Comparison of ENCODE assay signal across 8 cellular contexts in genomic region chr19:48255376-48256303, GRCh38. TPM values are rescaled to one million over a fixed set of nuclear protein-coding genes. Genes with fewer than 3 reads are reported as not detected.
DNase-seq lines count a peak whose midpoint lies in the region; ATAC-seq and TF ChIP-seq lines count a peak whose summit lies in the region.

A gene with protein sequence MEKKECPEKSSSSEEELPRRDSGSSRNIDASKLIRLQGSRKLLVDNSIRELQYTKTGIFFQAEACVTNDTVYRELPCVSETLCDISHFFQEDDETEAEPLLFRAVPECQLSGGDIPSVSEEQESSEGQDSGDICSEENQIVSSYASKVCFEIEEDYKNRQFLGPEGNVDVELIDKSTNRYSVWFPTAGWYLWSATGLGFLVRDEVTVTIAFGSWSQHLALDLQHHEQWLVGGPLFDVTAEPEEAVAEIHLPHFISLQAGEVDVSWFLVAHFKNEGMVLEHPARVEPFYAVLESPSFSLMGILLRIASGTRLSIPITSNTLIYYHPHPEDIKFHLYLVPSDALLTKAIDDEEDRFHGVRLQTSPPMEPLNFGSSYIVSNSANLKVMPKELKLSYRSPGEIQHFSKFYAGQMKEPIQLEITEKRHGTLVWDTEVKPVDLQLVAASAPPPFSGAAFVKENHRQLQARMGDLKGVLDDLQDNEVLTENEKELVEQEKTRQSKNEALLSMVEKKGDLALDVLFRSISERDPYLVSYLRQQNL (minus strand): TSS chr19:48255912. CDS start chr19:48241020, 14,892 bp downstream.

- no peaks in the 10 kb centered on the region for H4K20me1 ChIP-seq in OCI-LY1 (ENCODE audit: insufficient read depth, low read length)

- H3K9me2 ChIP-seq in OCI-LY1 (ENCODE audit: low read depth, low read length) = no peaks in the 10 kb centered on the region

- H3K36me3 Mint-ChIP-seq in CD4-positive, CD25-positive, alpha-beta regulatory T cell = peaks cover 13% of the 10 kb centered on the region
- H3K36me3 Mint-ChIP-seq in endothelial cell (ENCODE audit: low read depth, unreplicated experiment) = peaks cover 7% of the 10 kb centered on the region

- H3K27ac ChIP-seq in CD4-positive, CD25-positive, alpha-beta regulatory T cell (ENCODE audit: insufficient read depth, low read length, poor library complexity, severe bottlenecking) = peak within 1 kb of the TSS; percentile 85
- H3K27ac ChIP-seq in HUES6 (ENCODE audit: low read depth, low read length) (peak within 1 kb of the TSS; percentile 71; the same call in 1 of the 2 replicates), OCI-LY1 (ENCODE audit: low read depth, low read length, poor library complexity, severe bottlenecking) (peak within 1 kb of the TSS; percentile 93), mesodermal cell (ENCODE audit: low read depth, low read length, severe bottlenecking) (peak within 1 kb of the TSS; percentile 87)

- peaks cover 3% of the 10 kb centered on the region for H3K36me3 ChIP-seq in CD4-positive, CD25-positive, alpha-beta regulatory T cell (ENCODE audit: control insufficient read depth, insufficient read depth, low read length)
- H3K36me3 ChIP-seq in HUES6 (ENCODE audit: control insufficient read depth, insufficient read depth, low read length) (no peaks in the 10 kb centered on the region), OCI-LY1 (ENCODE audit: insufficient read depth, low read length) (0 out of 2 replicates have a peak, but pooled peaks cover 10% of the 10 kb centered on the region), mesodermal cell (ENCODE audit: control insufficient read depth, insufficient read depth, low read length) (peaks cover 7% of the 10 kb centered on the region)

- peaks cover 20% of the 10 kb centered on the region for H3K79me2 ChIP-seq in OCI-LY1 (ENCODE audit: insufficient read depth, low read length)

- H3K9me3 ChIP-seq in CD4-positive, CD25-positive, alpha-beta regulatory T cell (ENCODE audit: control insufficient read depth in 2 of 2, low read length in 2 of 2) = no peaks in the 10 kb centered on the region
- H3K9me3 ChIP-seq in HUES6 (ENCODE audit: control insufficient read depth, insufficient read depth, low read depth, low read length) = peaks cover 8% of the 10 kb centered on the region; the same call in 1 of the 2 replicates
- no peaks in the 10 kb centered on the region for H3K9me3 ChIP-seq in OCI-LY1 (ENCODE audit: low read length)
- H3K9me3 ChIP-seq in mesodermal cell (ENCODE audit: control insufficient read depth, low read length) = no peaks in the 10 kb centered on the region

- H3K4me1 Mint-ChIP-seq in CD4-positive, CD25-positive, alpha-beta regulatory T cell = peaks cover 27 to 79% (median 61%) of the 10 kb centered on the region in 4 donors
- H3K4me1 Mint-ChIP-seq in endothelial cell (ENCODE audit: unreplicated experiment) = peaks cover 48% of the 10 kb centered on the region

- H3K4me2 ChIP-seq in OCI-LY1 (ENCODE audit: low read length) = peak within 1 kb of the TSS; percentile 64

- H3K9me3 Mint-ChIP-seq in CD4-positive, CD25-positive, alpha-beta regulatory T cell = no peaks in the 10 kb centered on the region
- no peaks in the 10 kb centered on the region for H3K9me3 Mint-ChIP-seq in endothelial cell (ENCODE audit: unreplicated experiment)

- H3K9ac ChIP-seq in HUES6 (ENCODE audit: low read length) (peak within 1 kb of the TSS; percentile 78), OCI-LY1 (ENCODE audit: low read length) (peak within 1 kb of the TSS; percentile 90)

- peak within 1 kb of the TSS; percentile 95 to 99 (median 98) for H3K4me3 Mint-ChIP-seq in CD4-positive, CD25-positive, alpha-beta regulatory T cell
- H3K4me3 Mint-ChIP-seq in endothelial cell (ENCODE audit: unreplicated experiment) = peak within 1 kb of the TSS; percentile 97

- TF ChIP-seq CTCF in OCI-LY1 (IDR thresholded peaks at IDR 0.05; ENCODE audit: low read length) (no peak), endothelial cell (IDR thresholded peaks at IDR 0.05; ENCODE audit: unreplicated experiment) (no peak)

- peak; percentile 75 to 96 (median 88) for DNase-seq in CD4-positive, CD25-positive, alpha-beta regulatory T cell
- peak; percentile 59 for DNase-seq in activated CD8-positive, alpha-beta memory T cell treated with anti-CD3 and anti-CD28 coated beads, Interleukin-2, amount 50 U/mL, for 24 hours (ENCODE audit: extremely low read depth)
- peak; percentile 67 for DNase-seq in endothelial cell (ENCODE audit: low spot score)
- DNase-seq in stimulated activated CD8-positive, alpha-beta memory T cell treated with anti-CD3 and anti-CD28 coated beads, Interleukin-15, amount 100 ng/mL, for 24 hours (ENCODE audit: low read depth) = peak; percentile 35

- WGBS in mesodermal cell (ENCODE audit: insufficient coverage in 2 of 2), 2 experiments = 29 to 32% methylated on average over 8 to 10 of the region's 15 CpGs

- peaks cover 79% of the 10 kb centered on the region for H3K4me1 ChIP-seq in CD4-positive, CD25-positive, alpha-beta regulatory T cell (ENCODE audit: control insufficient read depth, insufficient read depth, low read length, poor library complexity, severe bottlenecking)
- H3K4me1 ChIP-seq in HUES6 (ENCODE audit: control insufficient read depth, insufficient read depth, low read length) = no peaks in the 10 kb centered on the region
- H3K4me1 ChIP-seq in OCI-LY1 (ENCODE audit: insufficient read depth, low read length, severe bottlenecking) = peaks cover 60% of the 10 kb centered on the region
- H3K4me1 ChIP-seq in mesodermal cell (ENCODE audit: control insufficient read depth, insufficient read depth, low read length, poor library complexity, severe bottlenecking) = peaks cover 5% of the 10 kb centered on the region

- no peaks in the 10 kb centered on the region for H3K27me3 ChIP-seq in CD4-positive, CD25-positive, alpha-beta regulatory T cell (ENCODE audit: control insufficient read depth, insufficient read depth, low read length)
- H3K27me3 ChIP-seq in HUES6 (ENCODE audit: control insufficient read depth, insufficient read depth, low read length) = no peaks in the 10 kb centered on the region
- H3K27me3 ChIP-seq in OCI-LY1 (ENCODE audit: insufficient read depth, low read length) = no peaks in the 10 kb centered on the region

- H3K27ac Mint-ChIP-seq in CD4-positive, CD25-positive, alpha-beta regulatory T cell = peak within 1 kb of the TSS; percentile 87 to 98 (median 98)
- H3K27ac Mint-ChIP-seq in endothelial cell (ENCODE audit: unreplicated experiment) = peak within 1 kb of the TSS; percentile 100

- H3K4me3 ChIP-seq in CD4-positive, CD25-positive, alpha-beta regulatory T cell (ENCODE audit: low read depth, low read length) = peak within 1 kb of the TSS; percentile 96
- H3K4me3 ChIP-seq in HUES6 (ENCODE audit: low read depth, low read length) = peak within 1 kb of the TSS; percentile 80
- H3K4me3 ChIP-seq in OCI-LY1 (ENCODE audit: low read depth, low read length, poor library complexity, severe bottlenecking) = peak within 1 kb of the TSS; percentile 74
- peak within 1 kb of the TSS; percentile 59 for H3K4me3 ChIP-seq in mesodermal cell (ENCODE audit: extremely low read depth, insufficient read depth, low read length, poor library complexity, severe bottlenecking)

- H2AFZ ChIP-seq in OCI-LY1 (ENCODE audit: low read length) = peak within 1 kb of the TSS; percentile 70

- peak; percentile 75 to 86 for ATAC-seq in CD4-positive, CD25-positive, alpha-beta regulatory T cell (ENCODE audit: low read depth in 2 of 2)
- peak; percentile 57 for ATAC-seq in GM19463 (IDR thresholded peaks at IDR 0.05; ENCODE audit: unreplicated experiment)

- H3K27me3 Mint-ChIP-seq in CD4-positive, CD25-positive, alpha-beta regulatory T cell = no peaks in the 10 kb centered on the region
- H3K27me3 Mint-ChIP-seq in endothelial cell (ENCODE audit: unreplicated experiment) = peaks cover 4% of the 10 kb centered on the region

- peaks cover 9% of the 10 kb centered on the region for H3F3A ChIP-seq in OCI-LY1 (ENCODE audit: insufficient read depth, low read length)

RNA-seq across cellular contexts. Expression of the gene that starts here (rescaled TPM):
- 179 TPM for total RNA-seq in CD4-positive, CD25-positive, alpha-beta regulatory T cell
- polyA plus RNA-seq in CD4-positive, CD25-positive, alpha-beta regulatory T cell = 100 to 1,000 TPM in 1 of 4 donors, 10 to 100 TPM in 3; 85.9 to 107 (median 91.7) TPM
- 210 TPM for total RNA-seq in endothelial cell (ENCODE audit: unreplicated experiment)
- 38.6 TPM for polyA plus RNA-seq in mesodermal cell (2013, experiment 1 of 2)
- polyA plus RNA-seq in mesodermal cell (2013, experiment 2 of 2) = 31.3 TPM

Comparison
In these comparisons a context has a peak if more than half of its experiments do, and no peak if none do; other contexts are left out.
1. Peak in every context shown above with its lines: DNase-seq, ATAC-seq, H3K4me3 ChIP-seq and H3K27ac ChIP-seq.
2. DNase-seq: peak in every context shown above with its lines; median percentile 88 in CD4-positive, CD25-positive, alpha-beta regulatory T cell; 67 in endothelial cell; 59 in activated CD8-positive, alpha-beta memory T cell treated with anti-CD3 and anti-CD28 coated beads, Interleukin-2, amount 50 U/mL, for 24 hours; 35 in stimulated activated CD8-positive, alpha-beta memory T cell treated with anti-CD3 and anti-CD28 coated beads, Interleukin-15, amount 100 ng/mL, for 24 hours.